18 cellular contexts compared by ENCODE assay signal in the genomic region with DNA sequence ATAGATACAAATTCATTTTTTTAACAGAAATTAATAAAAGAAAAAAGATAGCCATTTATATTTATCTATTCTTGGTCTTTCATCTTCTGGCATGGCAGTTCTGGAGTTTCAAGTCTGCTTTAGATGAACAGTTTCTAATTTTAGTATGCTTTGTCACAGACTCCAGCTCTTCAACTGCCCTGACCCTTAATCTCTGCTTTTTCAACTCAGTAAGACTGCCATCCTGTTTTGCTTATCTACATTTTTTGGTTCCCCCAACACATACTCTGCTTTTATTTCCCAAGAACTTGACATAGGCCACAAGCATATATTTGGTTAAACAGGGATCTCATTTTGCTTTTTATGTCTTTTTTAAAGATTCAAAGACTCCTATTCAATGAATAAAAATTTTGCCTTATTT.
"Had no signal": no experiment of that assay in that cellular context is flagged by ENCODE, and none has a peak within 500 bp of the region (broad histone marks: within the 10 kb centered on the region; RNA-seq: fewer than 3 reads in every experiment).

No MANE protein-coding gene starts in this region.

- H3K27me3 Mint-ChIP-seq: activated CD4-positive, alpha-beta memory T cell treated with anti-CD3 and anti-CD28 coated beads for 36 hours; activated CD4-positive, alpha-beta T cell treated with anti-CD3 and anti-CD28 coated beads for 36 hours; activated naive CD4-positive, alpha-beta T cell treated with anti-CD3 and anti-CD28 coated beads, Interleukin-2, amount 50 U/mL, for 24 hours; activated T-cell treated with anti-CD3 and anti-CD28 coated beads, Interleukin-2, amount 50 U/mL, for 24 hours; brain; naive thymus-derived CD4-positive, alpha-beta T cell; stimulated activated memory B cell treated with anti-CD40 and anti-IgM and Interleukin-4, amounts not matched to agents 10 μg/mL and 1 μg/mL and 100 μg/mL, for 72 hours had no signal

- H3K9me3 Mint-ChIP-seq: activated naive CD4-positive, alpha-beta T cell treated with anti-CD3 and anti-CD28 coated beads, Interleukin-2, amount 50 U/mL, for 24 hours; brain; stimulated activated memory B cell treated with anti-CD40 and anti-IgM and Interleukin-4, amounts not matched to agents 10 μg/mL and 1 μg/mL and 100 μg/mL, for 72 hours had no signal

- H3K27me3 ChIP-seq: gastrocnemius medialis, heart left ventricle, neutrophil had no signal

- H3K27ac ChIP-seq: epithelial cell of prostate, gastrocnemius medialis, heart left ventricle, lower lobe of right lung, neutrophil had no signal

- H3K36me3 Mint-ChIP-seq: activated CD4-positive, alpha-beta memory T cell treated with anti-CD3 and anti-CD28 coated beads for 36 hours; activated naive CD4-positive, alpha-beta T cell treated with anti-CD3 and anti-CD28 coated beads, Interleukin-2, amount 50 U/mL, for 24 hours; brain; immature natural killer cell; naive thymus-derived CD4-positive, alpha-beta T cell; stimulated activated memory B cell treated with anti-CD40 and anti-IgM and Interleukin-4, amounts not matched to agents 10 μg/mL and 1 μg/mL and 100 μg/mL, for 72 hours had no signal

- H3K4me3 Mint-ChIP-seq: activated CD4-positive, alpha-beta memory T cell treated with anti-CD3 and anti-CD28 coated beads for 36 hours; activated CD4-positive, alpha-beta T cell treated with anti-CD3 and anti-CD28 coated beads for 36 hours; activated naive CD4-positive, alpha-beta T cell treated with anti-CD3 and anti-CD28 coated beads, Interleukin-2, amount 50 U/mL, for 24 hours; activated T-cell treated with anti-CD3 and anti-CD28 coated beads, Interleukin-2, amount 50 U/mL, for 24 hours; brain; immature natural killer cell; naive thymus-derived CD4-positive, alpha-beta T cell; stimulated activated memory B cell treated with anti-CD40 and anti-IgM and Interleukin-4, amounts not matched to agents 10 μg/mL and 1 μg/mL and 100 μg/mL, for 72 hours had no signal

- H3K4me3 ChIP-seq: gastrocnemius medialis, heart left ventricle, lower lobe of right lung had no signal

- ATAC-seq: activated CD4-positive, alpha-beta T cell treated with anti-CD3 and anti-CD28 coated beads for 36 hours; gastrocnemius medialis; heart left ventricle; left colon; lower lobe of right lung; naive thymus-derived CD4-positive, alpha-beta T cell; stimulated activated memory B cell treated with anti-CD40 and anti-IgM and Interleukin-4, amounts not matched to agents 10 μg/mL and 1 μg/mL and 100 μg/mL, for 72 hours had no signal

- H3K9me3 ChIP-seq: gastrocnemius medialis, heart left ventricle, lower lobe of right lung, neutrophil had no signal

- H3K4me1 ChIP-seq: heart left ventricle, lower lobe of right lung had no signal

- H3K27ac Mint-ChIP-seq: activated CD4-positive, alpha-beta memory T cell treated with anti-CD3 and anti-CD28 coated beads for 36 hours; activated CD4-positive, alpha-beta T cell treated with anti-CD3 and anti-CD28 coated beads for 36 hours; activated naive CD4-positive, alpha-beta T cell treated with anti-CD3 and anti-CD28 coated beads, Interleukin-2, amount 50 U/mL, for 24 hours; activated T-cell treated with anti-CD3 and anti-CD28 coated beads, Interleukin-2, amount 50 U/mL, for 24 hours; brain; immature natural killer cell; naive thymus-derived CD4-positive, alpha-beta T cell; stimulated activated memory B cell treated with anti-CD40 and anti-IgM and Interleukin-4, amounts not matched to agents 10 μg/mL and 1 μg/mL and 100 μg/mL, for 72 hours had no signal

- DNase-seq: activated CD4-positive, alpha-beta memory T cell treated with anti-CD3 and anti-CD28 coated beads for 36 hours; activated CD4-positive, alpha-beta T cell treated with anti-CD3 and anti-CD28 coated beads for 36 hours; activated effector memory CD4-positive, alpha-beta T cell treated with Interleukin-2 at 50 U/mL for 16 hours; activated T-cell treated with anti-CD3 and anti-CD28 coated beads, Interleukin-2, amount 50 U/mL, for 24 hours; amniotic stem cell; dermis blood vessel endothelial cell; gastrocnemius medialis; heart left ventricle; immature natural killer cell; left colon; lower lobe of right lung; naive thymus-derived CD4-positive, alpha-beta T cell; T-helper 9 cell had no signal

- H3K36me3 ChIP-seq: gastrocnemius medialis, heart left ventricle, lower lobe of right lung, neutrophil had no signal

- H3K4me1 Mint-ChIP-seq: activated CD4-positive, alpha-beta T cell treated with anti-CD3 and anti-CD28 coated beads for 36 hours; activated naive CD4-positive, alpha-beta T cell treated with anti-CD3 and anti-CD28 coated beads, Interleukin-2, amount 50 U/mL, for 24 hours; brain; immature natural killer cell; naive thymus-derived CD4-positive, alpha-beta T cell; stimulated activated memory B cell treated with anti-CD40 and anti-IgM and Interleukin-4, amounts not matched to agents 10 μg/mL and 1 μg/mL and 100 μg/mL, for 72 hours had no signal
